ENCODE assay signal across 7 cellular contexts in genomic region chr1:163050496-163050895, GRCh38. TPM values are rescaled to one million over a fixed set of nuclear protein-coding genes. Genes with fewer than 3 reads are reported as not detected.
"Had no signal": no experiment of that assay in that cellular context is flagged by ENCODE, and none has a peak within 500 bp of the region (broad histone marks: within the 10 kb centered on the region; RNA-seq: fewer than 3 reads in every experiment).

No MANE protein-coding gene starts in this region.

- H3K27ac ChIP-seq: HL-60 had no signal

- H3K4me3 ChIP-seq: K562 had no signal

- DNase-seq: IMR-90, KBM-7 had no signal

- ATAC-seq: HepG2, K562 had no signal

RNA-seq across cellular contexts. Expression of gene RGS4, which starts 18.7 kb away (rescaled TPM):
- total RNA-seq: HepG2, HT-29, K562 had no signal
- polyA plus RNA-seq: HepG2, IgD-negative memory B cell, K562 had no signal
